ENCODE assay signal across 8 cellular contexts in genomic region chr14:103528512-103529382, GRCh38. TPM values are rescaled to one million over a fixed set of nuclear protein-coding genes. Genes with fewer than 3 reads are reported as not detected.
A peak's percentile ranks its signal among the peaks of the same experiment; 100 is the strongest.
DNase-seq lines count a peak whose midpoint lies in the region; ATAC-seq and TF ChIP-seq lines count a peak whose summit lies in the region.

Gene TRMT61A (plus strand): TSS chr14:103529196. CDS start chr14:103529979, 783 bp downstream.

- H3K27ac Mint-ChIP-seq in T-cell: peak within 1 kb of the TSS; percentile 90 to 92

- peaks cover under 1 to 3% of the 10 kb centered on the region in 2 donors for H3K27me3 Mint-ChIP-seq in T-cell

- H3K4me1 ChIP-seq in heart right ventricle: peaks cover 11 to 65% (median 45%) of the 10 kb centered on the region in 9 donors
- peaks cover 34% of the 10 kb centered on the region for H3K4me1 ChIP-seq in upper lobe of right lung

- 2 to 3% methylated on average over 52 to 69 of the region's 71 CpGs for WGBS in heart right ventricle, 2 donors

- in situ Hi-C loops in Caki2 (cut with HindIII; ENCODE audit: low pct_unique_long_range_greater_than_20kb, low sequenced_read_pairs): no loop called here

- H3K9me3 ChIP-seq in heart right ventricle: no peaks in the 10 kb centered on the region
- H3K9me3 ChIP-seq in upper lobe of right lung: no peaks in the 10 kb centered on the region

- H3K4me3 ChIP-seq in H7 (ENCODE audit: insufficient read depth, low read depth, low read length) (peak within 1 kb of the TSS; percentile 90), heart right ventricle (peak within 1 kb of the TSS; percentile 69 to 98 (median 90)), upper lobe of right lung (peak within 1 kb of the TSS; percentile 95)

- intact Hi-C loops in heart right ventricle (cut with DNase I): no loop called here
- intact Hi-C loops in posterior vena cava (cut with DNase I): loop anchor here in 1 of 2 donors (5.0 kb wide), 1 partner anchor 1786 kb away; no protein-coding TSS in a partner anchor
- intact Hi-C loops in upper lobe of right lung (cut with DNase I): no loop called here

- DNase-seq in Caki2 (ENCODE audit: low read depth): peak; percentile 61
- DNase-seq in H7: peak; percentile 100
- peak; percentile 78 for DNase-seq in NCI-H128 (lab: John Stamatoyannopoulos, UW; ENCODE audit: unreplicated experiment)
- peak; percentile 53 to 81 (median 69) for DNase-seq in T-cell
- DNase-seq in amniotic epithelial cell (ENCODE audit: low read depth): peak; percentile 85
- peak; percentile 90 to 91 for DNase-seq in heart right ventricle
- DNase-seq in posterior vena cava (ENCODE audit: low spot score): peak; percentile 96
- peak; percentile 92 for DNase-seq in upper lobe of right lung

- peak within 1 kb of the TSS; percentile 89 to 93 (median 90) for H3K4me3 Mint-ChIP-seq in T-cell

- H3K27ac ChIP-seq in heart right ventricle (peak within 1 kb of the TSS; percentile 82 to 97 (median 94)), upper lobe of right lung (peak within 1 kb of the TSS; percentile 98)

- ATAC-seq in T-cell (replicated peaks in 1 of 4) (peak; percentile 82 to 92 (median 84)), heart right ventricle (peak; percentile 82 to 94 (median 90)), upper lobe of right lung (peak; percentile 90)

- no peaks in the 10 kb centered on the region; the same call in 1 of the 2 replicates for H3K36me3 ChIP-seq in H7 (replicated peaks; ENCODE audit: control insufficient read depth, insufficient read depth, low read length)
- peaks cover 0 to 14% (median 0%) of the 10 kb centered on the region in 9 donors for H3K36me3 ChIP-seq in heart right ventricle
- H3K36me3 ChIP-seq in upper lobe of right lung: peaks cover 12% of the 10 kb centered on the region

- TF ChIP-seq CTCF in heart right ventricle (IDR thresholded peaks at IDR 0.05) (no peak), upper lobe of right lung (IDR thresholded peaks at IDR 0.05) (no peak)

- CTCF ChIA-PET in T-cell (lab: Charles Lee): interaction anchor here in 1 of 2 donors (0.5 to 1.2 kb wide), 2 partner anchors 12 to 25 kb away, joined by 3 read pairs; no protein-coding TSS in a partner anchor

- H3K9me3 Mint-ChIP-seq in T-cell: no peaks in the 10 kb centered on the region

- H3K36me3 Mint-ChIP-seq in T-cell: no peaks in the 10 kb centered on the region

- H3K27me3 ChIP-seq in H7 (ENCODE audit: control insufficient read depth, insufficient read depth, low read length): peaks cover 9% of the 10 kb centered on the region
- H3K27me3 ChIP-seq in heart right ventricle: peaks cover 0 to 8% (median 0%) of the 10 kb centered on the region in 7 donors
- no peaks in the 10 kb centered on the region for H3K27me3 ChIP-seq in upper lobe of right lung

- peaks cover 35 to 51% (median 48%) of the 10 kb centered on the region in 3 donors for H3K4me1 Mint-ChIP-seq in T-cell

- POLR2A ChIA-PET in T-cell (lab: Charles Lee): interaction anchor here in 1 of 2 donors (0.7 kb wide), 1 partner anchor 28 kb away, joined by 3 read pairs; no protein-coding TSS in a partner anchor

RNA-seq across cellular contexts. Expression of gene TRMT61A, which starts in this region (rescaled TPM):
- total RNA-seq in Caki2 (2014; rRNA removed; shearing (Covaris generic); ENCODE audit: low replicate concordance): 14.4 and 25.3 TPM in 2 replicates
- total RNA-seq in H7 (2014; rRNA removed; shearing (Covaris generic)): 13.4 and 14.1 TPM in 2 replicates
- total RNA-seq in T-cell (10 to 100 TPM; 10.0 to 20.3 (median 17.6) TPM), heart right ventricle (1 to 10 TPM; 2.9 to 7.5 (median 3.8) TPM), posterior vena cava (10 to 100 TPM; 16.2 to 18.0 TPM), upper lobe of right lung (11.6 TPM)
- 10 to 100 TPM in 1 of 2 donors, 1 to 10 TPM in 1; 8.6 to 14.7 TPM for polyA plus RNA-seq in heart right ventricle

Comparison
In these comparisons a context has a peak if more than half of its experiments do, and no peak if none do; other contexts are left out.
1. Peak in every context shown above with its lines: DNase-seq, ATAC-seq, H3K4me3 ChIP-seq and H3K27ac ChIP-seq.